29 cellular contexts compared by ENCODE assay signal in genomic region chr7:136312592-136312991, GRCh38.
DNase-seq lines count a peak whose midpoint lies in the region; ATAC-seq and TF ChIP-seq lines count a peak whose summit lies in the region.
"Had no signal": no experiment of that assay in that cellular context is flagged by ENCODE, and none has a peak within 500 bp of the region (broad histone marks: within the 10 kb centered on the region; RNA-seq: fewer than 3 reads in every experiment).

No MANE protein-coding gene starts in this region.

- peak; percentile 68 for ATAC-seq in GM19372 (IDR thresholded peaks at IDR 0.05; ENCODE audit: low read depth, unreplicated experiment)
- ATAC-seq in HG02759 (IDR thresholded peaks at IDR 0.05; ENCODE audit: unreplicated experiment) = peak; percentile 60
- peak; percentile 54 for ATAC-seq in HG03442 (IDR thresholded peaks at IDR 0.05; ENCODE audit: unreplicated experiment)
- ATAC-seq in natural killer cell treated with Interleukin-12 subunit alpha and Interleukin-12 subunit beta and Interleukin-15 and Interleukin-18, amount 100 ng/mL, for 72 hours = no peak
- ATAC-seq in foreskin keratinocyte = no peak
- ATAC-seq: gastrocnemius medialis, mucosa of descending colon had no signal

- H3K36me3 ChIP-seq in mesenchymal stem cell (ENCODE audit: control insufficient read depth in 1 of 2, insufficient read depth in 2 of 2, low read depth in 1 of 2, low read length in 2 of 2) = no peaks in the 10 kb centered on the region
- H3K36me3 ChIP-seq: BE2C, gastrocnemius medialis, sigmoid colon, stomach, thyroid gland, uterus had no signal

- H3K4me1 Mint-ChIP-seq in natural killer cell treated with Interleukin-12 subunit alpha and Interleukin-12 subunit beta and Interleukin-15 and Interleukin-18, amount 100 ng/mL, for 72 hours (ENCODE audit: low read depth in 2 of 2) = no peaks in the 10 kb centered on the region
- no peaks in the 10 kb centered on the region for H3K4me1 Mint-ChIP-seq in mesothelial cell of epicardium
- H3K4me1 Mint-ChIP-seq: nephron had no signal

- H3K27ac Mint-ChIP-seq in natural killer cell treated with Interleukin-12 subunit alpha and Interleukin-12 subunit beta and Interleukin-15 and Interleukin-18, amount 100 ng/mL, for 72 hours = no peak overlapping the region
- H3K27ac Mint-ChIP-seq in mesothelial cell of epicardium = no peak overlapping the region
- H3K27ac Mint-ChIP-seq: activated naive CD8-positive, alpha-beta T cell; nephron had no signal

- no peak overlapping the region for H2AFZ ChIP-seq in mesenchymal stem cell (ENCODE audit: low read depth, low read length)

- H4K8ac ChIP-seq in mesenchymal stem cell (ENCODE audit: low read length) = no peak overlapping the region

- TF ChIP-seq CTCF in mesothelial cell of epicardium (IDR thresholded peaks at IDR 0.05; ENCODE audit: unreplicated experiment) (no peak), foreskin keratinocyte (conservative IDR thresholded peaks at IDR 0.05) (no peak)

- DNase-seq in mesenchymal stem cell = no peak
- DNase-seq in natural killer cell treated with Interleukin-12 subunit alpha and Interleukin-12 subunit beta and Interleukin-15 and Interleukin-18, amount 100 ng/mL, for 72 hours (ENCODE audit: low spot score) = no peak
- DNase-seq in mesothelial cell of epicardium (ENCODE audit: low spot score in 2 of 2, unreplicated experiment in 2 of 2) = no peak
- no peak for DNase-seq in foreskin keratinocyte
- DNase-seq: activated CD4-positive, alpha-beta T cell treated with anti-CD3 and anti-CD28 coated beads for 4 hours; activated T-cell treated with anti-CD3 and anti-CD28 coated beads for 4 hours; anterior cingulate cortex; BE2C; DMS 273 treated with DMSO at 0.1 percent for 48 hours; gastrocnemius medialis; kidney glomerular epithelial cell; mucosa of descending colon; NCI-H1092; NCI-H187; NCI-H82; sigmoid colon; stimulated activated CD4-positive, alpha-beta T cell treated with anti-CD3 and anti-CD28 coated beads, Interleukin-12 subunit alpha, Interleukin-12 subunit beta, amount 100 ng/mL, for 4 hours; stimulated activated CD4-positive, alpha-beta T cell treated with anti-CD3 and anti-CD28 coated beads, Interleukin-2, amount 100 ng/mL, for 48 hours; stomach; SW 1271; T1000; thyroid gland; uterus had no signal

- H2AK5ac ChIP-seq in mesenchymal stem cell (ENCODE audit: low read length, severe bottlenecking) = no peak overlapping the region

- no peak overlapping the region for H3K14ac ChIP-seq in mesenchymal stem cell (ENCODE audit: low read length in 2 of 2)

- no peak overlapping the region for H4K91ac ChIP-seq in mesenchymal stem cell (ENCODE audit: low read length)

- H3K4me2 ChIP-seq in mesenchymal stem cell (ENCODE audit: low read length, poor library complexity, severe bottlenecking) = no peak overlapping the region

- peaks cover 31% of the 10 kb centered on the region for H3K9me3 ChIP-seq in mesenchymal stem cell (ENCODE audit: control insufficient read depth, low read length)
- H3K9me3 ChIP-seq: BE2C, uterus had no signal

- H3K27me3 Mint-ChIP-seq in natural killer cell treated with Interleukin-12 subunit alpha and Interleukin-12 subunit beta and Interleukin-15 and Interleukin-18, amount 100 ng/mL, for 72 hours = no peaks in the 10 kb centered on the region
- no peaks in the 10 kb centered on the region for H3K27me3 Mint-ChIP-seq in mesothelial cell of epicardium (ENCODE audit: low read depth)
- H3K27me3 Mint-ChIP-seq: activated naive CD8-positive, alpha-beta T cell had no signal

- no peak overlapping the region for H3K27ac ChIP-seq in mesenchymal stem cell (ENCODE audit: low read length, poor library complexity, severe bottlenecking)
- H3K27ac ChIP-seq in foreskin keratinocyte = no peak overlapping the region
- H3K27ac ChIP-seq: gastrocnemius medialis, sigmoid colon, stomach, thyroid gland, uterus, VCaP had no signal

- H2BK5ac ChIP-seq in mesenchymal stem cell (ENCODE audit: low read depth, low read length, poor library complexity, severe bottlenecking) = peak overlapping the region; percentile 79

- H3K23ac ChIP-seq in mesenchymal stem cell (ENCODE audit: low read length in 2 of 2) = no peak overlapping the region

- no peaks in the 10 kb centered on the region for H3K79me1 ChIP-seq in mesenchymal stem cell (replicated peaks; ENCODE audit: low read length, poor library complexity, severe bottlenecking)

- peaks cover 20% of the 10 kb centered on the region for H3K9me3 Mint-ChIP-seq in natural killer cell treated with Interleukin-12 subunit alpha and Interleukin-12 subunit beta and Interleukin-15 and Interleukin-18, amount 100 ng/mL, for 72 hours
- H3K9me3 Mint-ChIP-seq in mesothelial cell of epicardium = peaks cover 56% of the 10 kb centered on the region

- no peak overlapping the region for H3K9ac ChIP-seq in mesenchymal stem cell (ENCODE audit: low read length)

- no peak overlapping the region for H2BK15ac ChIP-seq in mesenchymal stem cell (ENCODE audit: low read depth, poor library complexity, severe bottlenecking)

- H3K4me3 ChIP-seq in mesenchymal stem cell (ENCODE audit: insufficient read depth in 1 of 2, low read depth in 1 of 2, low read length in 2 of 2) = no peak overlapping the region
- H3K4me3 ChIP-seq: gastrocnemius medialis, mucosa of descending colon, sigmoid colon, stomach, thyroid gland, uterus had no signal

- H3K4me1 ChIP-seq in mesenchymal stem cell (ENCODE audit: control insufficient read depth, insufficient read depth, low read depth, low read length) (no peaks in the 10 kb centered on the region), foreskin keratinocyte (no peaks in the 10 kb centered on the region)
- H3K4me1 ChIP-seq: BE2C, gastrocnemius medialis, sigmoid colon, stomach, thyroid gland, uterus had no signal

- H3K27me3 ChIP-seq in mesenchymal stem cell (ENCODE audit: control insufficient read depth in 1 of 2, insufficient read depth in 1 of 2, low read length in 2 of 2) (no peaks in the 10 kb centered on the region), foreskin keratinocyte (no peaks in the 10 kb centered on the region)
- H3K27me3 ChIP-seq: BE2C, gastrocnemius medialis, sigmoid colon, stomach, thyroid gland, uterus had no signal

- H3K4ac ChIP-seq in mesenchymal stem cell (ENCODE audit: low read depth in 1 of 2, low read length in 2 of 2) = no peak overlapping the region

- no peak overlapping the region for H2BK120ac ChIP-seq in mesenchymal stem cell (ENCODE audit: low read depth, low read length)

- WGBS in mesenchymal stem cell = no CpG with 5 or more reads among the region's 1 CpG

- no peak overlapping the region for H3K18ac ChIP-seq in mesenchymal stem cell (ENCODE audit: low read depth in 1 of 2, low read length in 2 of 2)

- no peak overlapping the region for H3K4me3 Mint-ChIP-seq in natural killer cell treated with Interleukin-12 subunit alpha and Interleukin-12 subunit beta and Interleukin-15 and Interleukin-18, amount 100 ng/mL, for 72 hours
- no peak overlapping the region for H3K4me3 Mint-ChIP-seq in mesothelial cell of epicardium
- H3K4me3 Mint-ChIP-seq: activated naive CD8-positive, alpha-beta T cell; nephron had no signal

- no peak overlapping the region for H2BK12ac ChIP-seq in mesenchymal stem cell (ENCODE audit: low read length in 2 of 2)

- peaks cover 24% of the 10 kb centered on the region for H3K36me3 Mint-ChIP-seq in natural killer cell treated with Interleukin-12 subunit alpha and Interleukin-12 subunit beta and Interleukin-15 and Interleukin-18, amount 100 ng/mL, for 72 hours
- peaks cover 21% of the 10 kb centered on the region for H3K36me3 Mint-ChIP-seq in mesothelial cell of epicardium
- H3K36me3 Mint-ChIP-seq: activated naive CD8-positive, alpha-beta T cell had no signal

Comparison
In these comparisons a context has a peak if more than half of its experiments do, and no peak if none do; other contexts are left out.
1. ATAC-seq: peak in GM19372 (single experiment), HG02759 (single experiment) and HG03442 (single experiment); none in natural killer cell treated with Interleukin-12 subunit alpha and Interleukin-12 subunit beta and Interleukin-15 and Interleukin-18, amount 100 ng/mL, for 72 hours (0 of 2) and foreskin keratinocyte (single experiment).